12 cellular contexts compared by ENCODE assay signal in genomic region chr19:45403272-45403671, GRCh38. TPM values are rescaled to one million over a fixed set of nuclear protein-coding genes. Genes with fewer than 3 reads are reported as not detected.
DNase-seq lines count a peak whose midpoint lies in the region; ATAC-seq, FAIRE-seq and TF ChIP-seq lines count a peak whose summit lies in the region.
"Had no signal": no experiment of that assay in that cellular context is flagged by ENCODE, and none has a peak within 500 bp of the region (broad histone marks: within the 10 kb centered on the region; RNA-seq: fewer than 3 reads in every experiment).

No MANE protein-coding gene starts in this region.

- no peak overlapping the region for H2BK120ac ChIP-seq in H9 (ENCODE audit: low read depth, low read length, poor library complexity, severe bottlenecking)

- H2BK5ac ChIP-seq in H9 (ENCODE audit: insufficient read length, low read length), result no peak overlapping the region

- TF ChIP-seq CTCF in H9 (conservative IDR thresholded peaks at IDR 0.05) (no peak), astrocyte (IDR thresholded peaks at IDR 0.05; ENCODE audit: insufficient read depth, low read depth, low read length) (no peak), glutamatergic neuron (IDR thresholded peaks at IDR 0.05; ENCODE audit: partially characterized antibody, unreplicated experiment) (no peak)

- H2BK20ac ChIP-seq in H9 (ENCODE audit: low read depth, low read length, poor library complexity, severe bottlenecking), result no peak overlapping the region

- H3K4me3 Mint-ChIP-seq in H9, result peak overlapping the region; percentile 99
- H3K4me3 Mint-ChIP-seq in astrocyte (ENCODE audit: unreplicated experiment), result peak overlapping the region; percentile 97
- peak overlapping the region; percentile 87 for H3K4me3 Mint-ChIP-seq in stimulated activated effector memory CD8-positive, alpha-beta T cell treated with anti-CD3 and anti-CD28 coated beads, Interleukin-12 subunit alpha, Interleukin-12 subunit beta, amount 100 ng/mL, for 72 hours
- peak overlapping the region in 1 of 5 donors; percentile 96 for H3K4me3 Mint-ChIP-seq in immature natural killer cell
- no peak overlapping the region for H3K4me3 Mint-ChIP-seq in T-helper 2 cell treated with Interferon-gamma antibody and Interleukin-4, amounts not matched to agents 5 μg/mL and 100 μg/mL, for 36 hours
- no peak overlapping the region for H3K4me3 Mint-ChIP-seq in glutamatergic neuron (ENCODE audit: unreplicated experiment)
- H3K4me3 Mint-ChIP-seq: activated CD8-positive, alpha-beta memory T cell treated with anti-CD3 and anti-CD28 coated beads, Interleukin-2, amount 10 ng/mL, durations not matched to agents 7 days and 5 days had no signal

- H3K4me2 ChIP-seq in H9 (ENCODE audit: insufficient read depth, insufficient read length, low read length) (peak overlapping the region; percentile 93), astrocyte (ENCODE audit: low read length) (peak overlapping the region; percentile 96)

- H3K36me3 ChIP-seq in astrocyte (ENCODE audit: insufficient read depth, low read length) (no peaks in the 10 kb centered on the region), iPS-15b (ENCODE audit: control insufficient read depth, insufficient read depth, low read length) (peaks cover 7% of the 10 kb centered on the region)

- H2BK12ac ChIP-seq in H9 (ENCODE audit: insufficient read length, low read depth, low read length), result no peak overlapping the region

- H3K4me3 ChIP-seq in astrocyte (ENCODE audit: insufficient read depth, low read depth, low read length) (peak overlapping the region; percentile 90), iPS-15b (ENCODE audit: low read depth, low read length) (peak overlapping the region; percentile 83)

- no peak overlapping the region for H2AK5ac ChIP-seq in H9 (ENCODE audit: insufficient read length, low read length)

- H3K27me3 Mint-ChIP-seq in H9 (ENCODE audit: low read depth), result peaks cover 4% of the 10 kb centered on the region; the same call in 1 of the 2 replicates
- no peaks in the 10 kb centered on the region for H3K27me3 Mint-ChIP-seq in astrocyte (ENCODE audit: low read depth, unreplicated experiment)
- peaks cover 11 to 28% (median 25%) of the 10 kb centered on the region in 3 donors for H3K27me3 Mint-ChIP-seq in immature natural killer cell (ENCODE audit: low read depth in 3 of 3)
- peaks cover 23% of the 10 kb centered on the region for H3K27me3 Mint-ChIP-seq in T-helper 2 cell treated with Interferon-gamma antibody and Interleukin-4, amounts not matched to agents 5 μg/mL and 100 μg/mL, for 36 hours (ENCODE audit: low read depth)
- peaks cover 10% of the 10 kb centered on the region for H3K27me3 Mint-ChIP-seq in glutamatergic neuron (ENCODE audit: unreplicated experiment)

- no peak overlapping the region for H3K23ac ChIP-seq in H9 (ENCODE audit: insufficient read length, low read depth, low read length)

- H3K23me2 ChIP-seq in H9 (ENCODE audit: insufficient read length, low read depth, low read length, poor library complexity, severe bottlenecking), result peaks cover 23% of the 10 kb centered on the region

- H4K20me1 ChIP-seq in H9 (ENCODE audit: control insufficient read depth, insufficient read depth, insufficient read length) (no peaks in the 10 kb centered on the region), astrocyte (ENCODE audit: insufficient read depth, low read length) (no peaks in the 10 kb centered on the region)

- H3K79me1 ChIP-seq in H9 (ENCODE audit: insufficient read depth, low read depth, low read length, poor library complexity, severe bottlenecking), result no peaks in the 10 kb centered on the region

- H4K8ac ChIP-seq in H9 (replicated peaks; ENCODE audit: insufficient read length, low read depth, low read length), result no peak overlapping the region

- no peak overlapping the region for H3K18ac ChIP-seq in H9 (ENCODE audit: insufficient read length, low read depth, low read length)

- H3K4me1 Mint-ChIP-seq in H9, result peaks cover 26 to 34% of the 10 kb centered on the region in 2 experiments
- peaks cover 15% of the 10 kb centered on the region for H3K4me1 Mint-ChIP-seq in astrocyte (ENCODE audit: low read depth, unreplicated experiment)
- H3K4me1 Mint-ChIP-seq in stimulated activated effector memory CD8-positive, alpha-beta T cell treated with anti-CD3 and anti-CD28 coated beads, Interleukin-12 subunit alpha, Interleukin-12 subunit beta, amount 100 ng/mL, for 72 hours, result peaks cover 50% of the 10 kb centered on the region
- H3K4me1 Mint-ChIP-seq in immature natural killer cell, result peaks cover 42 to 47% of the 10 kb centered on the region in 2 donors
- peaks cover 42% of the 10 kb centered on the region for H3K4me1 Mint-ChIP-seq in T-helper 2 cell treated with Interferon-gamma antibody and Interleukin-4, amounts not matched to agents 5 μg/mL and 100 μg/mL, for 36 hours (ENCODE audit: low read depth)
- peaks cover 5% of the 10 kb centered on the region for H3K4me1 Mint-ChIP-seq in glutamatergic neuron (ENCODE audit: low read depth, unreplicated experiment)

- H3K79me2 ChIP-seq in H9 (ENCODE audit: insufficient read depth, low read length) (no peaks in the 10 kb centered on the region; the same call in 1 of the 2 replicates), astrocyte (ENCODE audit: insufficient read depth, low read length) (peaks cover 53% of the 10 kb centered on the region)

- H3K27ac ChIP-seq in H9 (ENCODE audit: insufficient read length, low read depth, low read length) (no peak overlapping the region), astrocyte (ENCODE audit: low read depth, low read length) (no peak overlapping the region)

- no peak for FAIRE-seq in astrocyte (lab: Jason Lieb, UNC)

- no peak overlapping the region for H3K56ac ChIP-seq in H9 (ENCODE audit: insufficient read length, low read depth, low read length)

- H3K27me3 ChIP-seq in H9 (ENCODE audit: insufficient read depth, low read length) (no peaks in the 10 kb centered on the region), astrocyte (ENCODE audit: insufficient read depth, low read length) (no peaks in the 10 kb centered on the region), iPS-15b (ENCODE audit: control insufficient read depth, insufficient read depth, low read length) (peaks cover 14% of the 10 kb centered on the region)

- H4K5ac ChIP-seq in H9 (ENCODE audit: insufficient read length, low read depth, low read length), result no peak overlapping the region

- H3T11ph ChIP-seq in H9 (ENCODE audit: low read length), result no peak overlapping the region

- H3K27ac Mint-ChIP-seq in H9, result no peak overlapping the region; a peak in 1 of 7 replicates
- peak overlapping the region; percentile 80 for H3K27ac Mint-ChIP-seq in astrocyte (ENCODE audit: unreplicated experiment)
- H3K27ac Mint-ChIP-seq in stimulated activated effector memory CD8-positive, alpha-beta T cell treated with anti-CD3 and anti-CD28 coated beads, Interleukin-12 subunit alpha, Interleukin-12 subunit beta, amount 100 ng/mL, for 72 hours, result no peak overlapping the region
- H3K27ac Mint-ChIP-seq in immature natural killer cell, result peak overlapping the region in 1 of 6 donors; percentile 22
- H3K27ac Mint-ChIP-seq in T-helper 2 cell treated with Interferon-gamma antibody and Interleukin-4, amounts not matched to agents 5 μg/mL and 100 μg/mL, for 36 hours, result no peak overlapping the region
- H3K27ac Mint-ChIP-seq in glutamatergic neuron (ENCODE audit: unreplicated experiment), result no peak overlapping the region
- H3K27ac Mint-ChIP-seq: activated CD8-positive, alpha-beta memory T cell treated with anti-CD3 and anti-CD28 coated beads, Interleukin-2, amount 10 ng/mL, durations not matched to agents 7 days and 5 days; effector memory CD8-positive, alpha-beta T cell had no signal

- H3K36me3 Mint-ChIP-seq in H9 (ENCODE audit: insufficient read depth in 1 of 3, low read depth in 3 of 3) (peaks cover 2 to 6% (median 3%) of the 10 kb centered on the region in 3 experiments; a peak in 6 of 7 replicates), astrocyte (ENCODE audit: low read depth, unreplicated experiment) (peaks cover 5% of the 10 kb centered on the region), immature natural killer cell (no peaks in the 10 kb centered on the region), glutamatergic neuron (ENCODE audit: unreplicated experiment) (no peaks in the 10 kb centered on the region)
- peaks cover 28% of the 10 kb centered on the region for H3K36me3 Mint-ChIP-seq in stimulated activated effector memory CD8-positive, alpha-beta T cell treated with anti-CD3 and anti-CD28 coated beads, Interleukin-12 subunit alpha, Interleukin-12 subunit beta, amount 100 ng/mL, for 72 hours
- H3K36me3 Mint-ChIP-seq in T-helper 2 cell treated with Interferon-gamma antibody and Interleukin-4, amounts not matched to agents 5 μg/mL and 100 μg/mL, for 36 hours (ENCODE audit: low read depth), result peaks cover 3% of the 10 kb centered on the region
- H3K36me3 Mint-ChIP-seq: activated CD8-positive, alpha-beta memory T cell treated with anti-CD3 and anti-CD28 coated beads, Interleukin-2, amount 10 ng/mL, durations not matched to agents 7 days and 5 days had no signal

- whole genome bisulfite sequencing in H9 (ENCODE audit: extremely low coverage, insufficient read length, low lambda C conversion rate), result no CpG with 5 or more reads among the region's 4 CpGs

- H2AFZ ChIP-seq in H9 (ENCODE audit: low read length), result no peak overlapping the region
- H2AFZ ChIP-seq in astrocyte (ENCODE audit: low read depth, low read length), result no peak overlapping the region

- no peak overlapping the region for H2BK15ac ChIP-seq in H9 (ENCODE audit: low read depth, low read length)

- DNase-seq in H9 (no peak), astrocyte (ENCODE audit: low read depth) (no peak), immature natural killer cell (no peak), T-helper 1 cell (no peak), glutamatergic neuron (no peak)
- no peak for DNase-seq in stimulated activated effector memory CD8-positive, alpha-beta T cell treated with anti-CD3 and anti-CD28 coated beads, Interleukin-12 subunit alpha, Interleukin-12 subunit beta, amount 100 ng/mL, for 72 hours (ENCODE audit: low spot score in 2 of 2)
- DNase-seq in T-helper 2 cell treated with Interferon-gamma antibody and Interleukin-4, amounts not matched to agents 5 μg/mL and 100 μg/mL, for 36 hours (ENCODE audit: low spot score), result no peak
- DNase-seq: activated CD8-positive, alpha-beta memory T cell treated with anti-CD3 and anti-CD28 coated beads, Interleukin-2, amount 10 ng/mL, durations not matched to agents 7 days and 5 days; COR-L47; effector memory CD8-positive, alpha-beta T cell had no signal

- H3K9me3 Mint-ChIP-seq in H9, result no peaks in the 10 kb centered on the region; a peak in 1 of 5 replicates
- H3K9me3 Mint-ChIP-seq in astrocyte (ENCODE audit: unreplicated experiment), result no peaks in the 10 kb centered on the region
- no peaks in the 10 kb centered on the region for H3K9me3 Mint-ChIP-seq in stimulated activated effector memory CD8-positive, alpha-beta T cell treated with anti-CD3 and anti-CD28 coated beads, Interleukin-12 subunit alpha, Interleukin-12 subunit beta, amount 100 ng/mL, for 72 hours
- peaks cover 0 to 1% (median 0%) of the 10 kb centered on the region in 6 donors for H3K9me3 Mint-ChIP-seq in immature natural killer cell
- no peaks in the 10 kb centered on the region for H3K9me3 Mint-ChIP-seq in T-helper 2 cell treated with Interferon-gamma antibody and Interleukin-4, amounts not matched to agents 5 μg/mL and 100 μg/mL, for 36 hours
- H3K9me3 Mint-ChIP-seq in glutamatergic neuron (ENCODE audit: unreplicated experiment), result no peaks in the 10 kb centered on the region
- H3K9me3 Mint-ChIP-seq: effector memory CD8-positive, alpha-beta T cell had no signal

- no peak for ATAC-seq in stimulated activated effector memory CD8-positive, alpha-beta T cell treated with anti-CD3 and anti-CD28 coated beads, Interleukin-12 subunit alpha, Interleukin-12 subunit beta, amount 100 ng/mL, for 72 hours
- ATAC-seq: activated CD8-positive, alpha-beta memory T cell treated with anti-CD3 and anti-CD28 coated beads, Interleukin-2, amount 10 ng/mL, durations not matched to agents 7 days and 5 days; effector memory CD8-positive, alpha-beta T cell had no signal

- H3K9ac ChIP-seq in H9 (ENCODE audit: extremely low read depth, insufficient read length, low read length) (no peak overlapping the region), astrocyte (ENCODE audit: low read length) (peak overlapping the region; percentile 8), iPS-15b (ENCODE audit: low read depth, low read length) (no peak overlapping the region)

- no peaks in the 10 kb centered on the region for H3K9me3 ChIP-seq in H9 (ENCODE audit: control insufficient read depth, low read depth, low read length)
- no peaks in the 10 kb centered on the region for H3K9me3 ChIP-seq in astrocyte (ENCODE audit: insufficient read depth, low read depth, low read length)
- H3K9me3 ChIP-seq in iPS-15b (ENCODE audit: control insufficient read depth, insufficient read depth, low read length), result no peaks in the 10 kb centered on the region

- H3K4me1 ChIP-seq in H9 (ENCODE audit: insufficient read depth, low read length) (peaks cover 7% of the 10 kb centered on the region; the same call in 1 of the 2 replicates), astrocyte (ENCODE audit: insufficient read depth, low read length) (peaks cover 30% of the 10 kb centered on the region), iPS-15b (ENCODE audit: control insufficient read depth, insufficient read depth, low read length) (peaks cover 8% of the 10 kb centered on the region)

- no peak overlapping the region for H4K91ac ChIP-seq in H9 (ENCODE audit: insufficient read length, low read depth, low read length)

- no peak overlapping the region for H3K4ac ChIP-seq in H9 (ENCODE audit: low read depth, low read length)

- H3K14ac ChIP-seq in H9 (ENCODE audit: insufficient read depth, low read length), result no peak overlapping the region

RNA-seq across cellular contexts. Expression of gene PPP1R13L, which starts 1.6 kb away (rescaled TPM):
- 40.4 and 42.6 TPM in 2 replicates for total RNA-seq in H9 (2021)
- total RNA-seq in astrocyte, result 56.6 and 56.7 TPM in 2 replicates
- polyA plus RNA-seq in immature natural killer cell, result under 1 TPM in 2 of 3 donors, not detected in 1; 0.08 to 0.84 TPM
- total RNA-seq in glutamatergic neuron (ENCODE audit: unreplicated experiment), result 0.93 TPM
- polyA plus RNA-seq: neural cell had no signal

RNA-seq across cellular contexts. Expression of gene POLR1G, which starts 3.2 kb away (rescaled TPM):
- total RNA-seq in H9 (2021) (43.4 and 48.7 TPM in 2 replicates), astrocyte (10.9 and 12.8 TPM in 2 replicates), glutamatergic neuron (ENCODE audit: unreplicated experiment) (4.3 TPM)
- polyA plus RNA-seq in immature natural killer cell, result 1 to 10 TPM in 1 of 3 donors, under 1 TPM in 2; 0.43 to 2.3 (median 0.77) TPM

RNA-seq across cellular contexts. Expression of gene ERCC1, which starts 20.4 kb away (rescaled TPM):
- total RNA-seq in H9 (2021) (62.4 and 66.7 TPM in 2 replicates), astrocyte (67.5 and 70.4 TPM in 2 replicates), glutamatergic neuron (ENCODE audit: unreplicated experiment) (65.7 TPM)
- 10 to 100 TPM; 50.8 to 62.2 (median 54.5) TPM for polyA plus RNA-seq in immature natural killer cell

RNA-seq across cellular contexts. Expression of gene ERCC2, which starts 32.9 kb away (rescaled TPM):
- total RNA-seq in H9 (2021) (94.4 and 98.7 TPM in 2 replicates), astrocyte (38.9 and 44.7 TPM in 2 replicates), glutamatergic neuron (ENCODE audit: unreplicated experiment) (52.9 TPM)
- polyA plus RNA-seq in immature natural killer cell, result 1 to 10 TPM; 2.4 to 8.7 (median 3.1) TPM

Comparison
In these comparisons a context has a peak if more than half of its experiments do, and no peak if none do; other contexts are left out.
1. H3K4me3 Mint-ChIP-seq: peak in H9 (2 of 2), astrocyte (single experiment) and stimulated activated effector memory CD8-positive, alpha-beta T cell treated with anti-CD3 and anti-CD28 coated beads, Interleukin-12 subunit alpha, Interleukin-12 subunit beta, amount 100 ng/mL, for 72 hours (single experiment); none in T-helper 2 cell treated with Interferon-gamma antibody and Interleukin-4, amounts not matched to agents 5 μg/mL and 100 μg/mL, for 36 hours (single experiment) and glutamatergic neuron (single experiment).
2. RNA of gene PPP1R13L, which starts 1.6 kb away (total RNA-seq): 56.6 to 56.7 TPM in astrocyte and 40.4 to 42.6 TPM in H9; 0.93 TPM in glutamatergic neuron (single experiment); every median in the first group is over 10 times any median in the second.